Comparison of ENCODE assay signal across 8 cellular contexts in the genomic region with DNA sequence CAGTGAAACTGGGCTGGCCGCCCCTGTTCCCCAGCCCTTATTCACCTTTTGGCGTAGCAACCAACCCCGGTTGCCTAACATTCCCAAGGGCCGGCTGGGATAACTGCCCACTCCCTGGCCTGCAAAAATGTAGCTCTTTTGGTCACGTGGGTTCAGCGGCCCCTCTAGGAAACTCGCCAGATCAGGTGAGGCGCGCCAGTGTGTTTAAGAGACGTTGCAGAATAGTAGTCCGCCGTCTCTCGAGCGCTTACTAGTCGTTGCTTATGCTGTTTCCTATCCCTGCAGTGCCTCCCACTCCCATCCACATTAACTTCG. TPM values are rescaled to one million over a fixed set of nuclear protein-coding genes. Genes with fewer than 3 reads are reported as not detected.
DNase-seq lines count a peak whose midpoint lies in the region; ATAC-seq and TF ChIP-seq lines count a peak whose summit lies in the region.

No MANE protein-coding gene starts in this region.

- no peaks in the 10 kb centered on the region for H3K9me3 ChIP-seq in Peyer's patch
- H3K9me3 ChIP-seq in neutrophil, result no peaks in the 10 kb centered on the region
- no peaks in the 10 kb centered on the region for H3K9me3 ChIP-seq in suprapubic skin

- peak overlapping the region; percentile 99 to 100 (median 100) for H3K4me3 Mint-ChIP-seq in IgD-negative memory B cell
- H3K4me3 Mint-ChIP-seq in activated naive CD4-positive, alpha-beta T cell treated with anti-CD3 and anti-CD28 coated beads for 36 hours, result peak overlapping the region; percentile 99

- H3K4me1 ChIP-seq in Peyer's patch (peaks cover 0 to 26% (median 5%) of the 10 kb centered on the region in 4 donors), neutrophil (ENCODE audit: control insufficient read depth in 1 of 2, insufficient read depth in 1 of 2, low read depth in 1 of 2, low read length in 1 of 2) (peaks cover 19 to 26% of the 10 kb centered on the region in 2 experiments), suprapubic skin (peaks cover 25% of the 10 kb centered on the region)

- CTCF ChIA-PET in activated naive CD4-positive, alpha-beta T cell treated with anti-CD3 and anti-CD28 coated beads for 36 hours (lab: Charles Lee), result interaction anchor here (1.4 to 1.7 kb wide), 3 partner anchors 58 to 635 kb away, joined by 3 to 5 read pairs (median 4); no protein-coding TSS in a partner anchor

- peak; percentile 73 to 85 (median 77) for DNase-seq in Peyer's patch
- peak; percentile 75 for DNase-seq in activated naive CD4-positive, alpha-beta T cell treated with anti-CD3 and anti-CD28 coated beads for 36 hours
- DNase-seq in germinal center (ENCODE audit: low spot score), result peak; percentile 38
- peak; percentile 80 to 85 for DNase-seq in suprapubic skin (ENCODE audit: low spot score in 2 of 2)

- TF ChIP-seq CTCF in GM12875 (IDR thresholded peaks at IDR 0.05; ENCODE audit: borderline replicate concordance, insufficient read depth, low read depth, low read length), result no peak
- TF ChIP-seq CTCF in Peyer's patch (IDR thresholded peaks at IDR 0.05), result no peak
- no peak for TF ChIP-seq CTCF in neutrophil (IDR thresholded peaks at IDR 0.05)
- TF ChIP-seq CTCF in suprapubic skin (IDR thresholded peaks at IDR 0.05), result no peak

- H3K27ac ChIP-seq in Peyer's patch (peak overlapping the region; percentile 95 to 98 (median 98)), neutrophil (peak overlapping the region; percentile 100), suprapubic skin (peak overlapping the region; percentile 99)

- H3K9me3 Mint-ChIP-seq in IgD-negative memory B cell, result no peaks in the 10 kb centered on the region
- no peaks in the 10 kb centered on the region for H3K9me3 Mint-ChIP-seq in activated naive CD4-positive, alpha-beta T cell treated with anti-CD3 and anti-CD28 coated beads for 36 hours

- no peaks in the 10 kb centered on the region for H3K27me3 Mint-ChIP-seq in IgD-negative memory B cell
- H3K27me3 Mint-ChIP-seq in activated naive CD4-positive, alpha-beta T cell treated with anti-CD3 and anti-CD28 coated beads for 36 hours (ENCODE audit: low read depth), result no peaks in the 10 kb centered on the region

- ATAC-seq in GM19452 (IDR thresholded peaks at IDR 0.05; ENCODE audit: unreplicated experiment), result no peak

- peak in 1 of 2 donors; percentile 43 for TF ChIP-seq POLR2A in Peyer's patch (IDR thresholded peaks at IDR 0.05)
- TF ChIP-seq POLR2A in suprapubic skin (IDR thresholded peaks at IDR 0.05), result no peak

- under 1% methylated on average over 15 of the region's 16 CpGs for WGBS in suprapubic skin

- TF ChIP-seq EP300 in suprapubic skin (IDR thresholded peaks at IDR 0.05), result no peak

- peak overlapping the region; percentile 100 for H3K27ac Mint-ChIP-seq in IgD-negative memory B cell
- peak overlapping the region; percentile 100 for H3K27ac Mint-ChIP-seq in activated naive CD4-positive, alpha-beta T cell treated with anti-CD3 and anti-CD28 coated beads for 36 hours

- H3K4me3 ChIP-seq in GM12875 (ENCODE audit: low read depth, low read length) (peak overlapping the region; percentile 78), Peyer's patch (peak overlapping the region; percentile 64 to 84 (median 82)), neutrophil (ENCODE audit: low read depth in 1 of 2, low read length in 1 of 2) (peak overlapping the region; percentile 85 to 94), suprapubic skin (peak overlapping the region; percentile 77)

- H3K4me1 Mint-ChIP-seq in IgD-negative memory B cell, result peaks cover 29 to 38% (median 37%) of the 10 kb centered on the region in 3 donors
- H3K4me1 Mint-ChIP-seq in activated naive CD4-positive, alpha-beta T cell treated with anti-CD3 and anti-CD28 coated beads for 36 hours (ENCODE audit: low read depth), result peaks cover 56% of the 10 kb centered on the region

- H3K36me3 ChIP-seq in Peyer's patch (peaks cover 0 to 16% (median 0%) of the 10 kb centered on the region in 3 donors), neutrophil (peaks cover 21% of the 10 kb centered on the region), suprapubic skin (peaks cover 10% of the 10 kb centered on the region)

- H3K36me3 Mint-ChIP-seq in IgD-negative memory B cell, result peaks cover 3% of the 10 kb centered on the region
- H3K36me3 Mint-ChIP-seq in activated naive CD4-positive, alpha-beta T cell treated with anti-CD3 and anti-CD28 coated beads for 36 hours (ENCODE audit: low read depth), result peaks cover 38% of the 10 kb centered on the region

- H3K27me3 ChIP-seq in Peyer's patch, result no peaks in the 10 kb centered on the region
- no peaks in the 10 kb centered on the region for H3K27me3 ChIP-seq in neutrophil
- H3K27me3 ChIP-seq in suprapubic skin, result no peaks in the 10 kb centered on the region

- intact Hi-C loops in activated naive CD4-positive, alpha-beta T cell treated with anti-CD3 and anti-CD28 coated beads for 36 hours (cut with micrococcal nuclease), result loop anchor here (1.0 kb wide), 5 partner anchors 537 to 818 kb away; a partner anchor contains a TSS

RNA-seq across cellular contexts. Expression of a gene that starts 0.6 kb away (rescaled TPM):
- polyA plus RNA-seq in IgD-negative memory B cell, result 47.4 TPM
- 10 to 100 TPM; 44.5 to 68.5 (median 57.0) TPM for total RNA-seq in Peyer's patch
- total RNA-seq in activated naive CD4-positive, alpha-beta T cell treated with anti-CD3 and anti-CD28 coated beads for 36 hours, result 100 to 1,000 TPM; 110 to 115 TPM
- 10 to 100 TPM; 20.7 to 80.9 (median 30.1) TPM for total RNA-seq in suprapubic skin

RNA-seq across cellular contexts. Expression of a gene that starts 1.3 kb away (rescaled TPM):
- polyA plus RNA-seq in IgD-negative memory B cell, result 19.6 TPM
- total RNA-seq in Peyer's patch (100 to 1,000 TPM in 1 of 4 donors, 10 to 100 TPM in 3; 43.1 to 149 (median 46.7) TPM), suprapubic skin (10 to 100 TPM; 17.2 to 56.2 (median 24.0) TPM)
- total RNA-seq in activated naive CD4-positive, alpha-beta T cell treated with anti-CD3 and anti-CD28 coated beads for 36 hours, result 10 to 100 TPM; 70.3 to 71.4 TPM
